20 cellular contexts compared by ENCODE assay signal in genomic region chr12:3571323-3571722, GRCh38.
A peak's percentile ranks its signal among the peaks of the same experiment; 100 is the strongest.
DNase-seq lines count a peak whose midpoint lies in the region; ATAC-seq, FAIRE-seq and TF ChIP-seq lines count a peak whose summit lies in the region.
"Had no signal": no experiment of that assay in that cellular context is flagged by ENCODE, and none has a peak within 500 bp of the region (broad histone marks: within the 10 kb centered on the region; RNA-seq: fewer than 3 reads in every experiment).

No MANE protein-coding gene starts in this region.

- no peak overlapping the region for H3K27ac Mint-ChIP-seq in activated CD4-positive, alpha-beta memory T cell treated with anti-CD3 and anti-CD28 coated beads, Interleukin-2, amount 10 ng/mL, durations not matched to agents 7 days and 5 days
- no peak overlapping the region for H3K27ac Mint-ChIP-seq in CD4-positive, alpha-beta memory T cell
- H3K27ac Mint-ChIP-seq: CD8-positive, alpha-beta T cell; H9 had no signal

- TF ChIP-seq CTCF in RWPE2 (IDR thresholded peaks at IDR 0.05; ENCODE audit: poor library complexity, severe bottlenecking) = no peak
- no peak for TF ChIP-seq CTCF in kidney (IDR thresholded peaks at IDR 0.05; ENCODE audit: borderline replicate concordance, extremely low read depth, insufficient read depth)

- no peaks in the 10 kb centered on the region for H3K36me3 Mint-ChIP-seq in activated CD4-positive, alpha-beta memory T cell treated with anti-CD3 and anti-CD28 coated beads, Interleukin-2, amount 10 ng/mL, durations not matched to agents 7 days and 5 days (ENCODE audit: low read depth)
- H3K36me3 Mint-ChIP-seq in CD4-positive, alpha-beta memory T cell = no peaks in the 10 kb centered on the region
- H3K36me3 Mint-ChIP-seq: CD8-positive, alpha-beta T cell had no signal

- H3K9me3 Mint-ChIP-seq in activated CD4-positive, alpha-beta memory T cell treated with anti-CD3 and anti-CD28 coated beads, Interleukin-2, amount 10 ng/mL, durations not matched to agents 7 days and 5 days = no peaks in the 10 kb centered on the region
- no peaks in the 10 kb centered on the region for H3K9me3 Mint-ChIP-seq in CD4-positive, alpha-beta memory T cell
- H3K9me3 Mint-ChIP-seq: CD8-positive, alpha-beta T cell; H9 had no signal

- ATAC-seq in RWPE2 (ENCODE audit: low read depth) = no peak
- ATAC-seq: A549; CD8-positive, alpha-beta T cell; GM12878 had no signal

- CTCF ChIA-PET in activated CD4-positive, alpha-beta memory T cell treated with anti-CD3 and anti-CD28 coated beads, Interleukin-2, amount 10 ng/mL, durations not matched to agents 7 days and 5 days (lab: Charles Lee) = no interaction called here
- CTCF ChIA-PET in CD4-positive, alpha-beta memory T cell (lab: Charles Lee; ENCODE audit: partially characterized antibody) = no interaction called here

- H3K27ac ChIP-seq in RWPE2 (ENCODE audit: poor library complexity, severe bottlenecking) = no peak overlapping the region
- H3K27ac ChIP-seq in CD4-positive, alpha-beta memory T cell (ENCODE audit: low read depth, low read length) = no peak overlapping the region
- no peak overlapping the region for H3K27ac ChIP-seq in kidney (ENCODE audit: low read depth in 2 of 2, low read length in 2 of 2)
- H3K27ac ChIP-seq: 22Rv1, A549, C4-2B had no signal

- peaks cover 20% of the 10 kb centered on the region for H3K27me3 Mint-ChIP-seq in activated CD4-positive, alpha-beta memory T cell treated with anti-CD3 and anti-CD28 coated beads, Interleukin-2, amount 10 ng/mL, durations not matched to agents 7 days and 5 days
- H3K27me3 Mint-ChIP-seq in CD4-positive, alpha-beta memory T cell = peaks cover 7 to 11% of the 10 kb centered on the region in 2 donors

- H3K27me3 ChIP-seq in RWPE2 (ENCODE audit: insufficient read depth, poor library complexity, severe bottlenecking) = peaks cover 5% of the 10 kb centered on the region
- no peaks in the 10 kb centered on the region for H3K27me3 ChIP-seq in CD4-positive, alpha-beta memory T cell (ENCODE audit: insufficient read depth, low read length)

- H3K36me3 ChIP-seq in RWPE2 (ENCODE audit: low read depth) (no peaks in the 10 kb centered on the region), kidney (ENCODE audit: control insufficient read depth in 1 of 2, insufficient read depth in 2 of 2, low read length in 2 of 2) (no peaks in the 10 kb centered on the region)
- no peaks in the 10 kb centered on the region for H3K36me3 ChIP-seq in CD4-positive, alpha-beta memory T cell (ENCODE audit: insufficient read depth, low read length)

- no peak overlapping the region for H3K4me3 Mint-ChIP-seq in activated CD4-positive, alpha-beta memory T cell treated with anti-CD3 and anti-CD28 coated beads, Interleukin-2, amount 10 ng/mL, durations not matched to agents 7 days and 5 days
- no peak overlapping the region for H3K4me3 Mint-ChIP-seq in CD4-positive, alpha-beta memory T cell
- H3K4me3 Mint-ChIP-seq: CD8-positive, alpha-beta T cell; H9 had no signal

- POLR2A ChIA-PET in activated CD4-positive, alpha-beta memory T cell treated with anti-CD3 and anti-CD28 coated beads, Interleukin-2, amount 10 ng/mL, durations not matched to agents 7 days and 5 days (lab: Charles Lee) = no interaction called here
- POLR2A ChIA-PET in CD4-positive, alpha-beta memory T cell (lab: Charles Lee; ENCODE audit: partially characterized antibody) = no interaction called here

- H3K9me3 ChIP-seq in RWPE2 (ENCODE audit: severe bottlenecking) = no peaks in the 10 kb centered on the region
- H3K9me3 ChIP-seq in CD4-positive, alpha-beta memory T cell (ENCODE audit: control insufficient read depth in 1 of 2, low read length in 2 of 2) = no peaks in the 10 kb centered on the region
- H3K9me3 ChIP-seq in kidney (ENCODE audit: control insufficient read depth in 1 of 2, low read length in 2 of 2) = no peaks in the 10 kb centered on the region
- H3K9me3 ChIP-seq: A549 had no signal

- intact Hi-C loops in posterior vena cava (cut with DNase I) (no loop called here), kidney (cut with DNase I) (no loop called here)
- intact Hi-C loops in CD4-positive, alpha-beta memory T cell (cut with micrococcal nuclease) = no loop called here

- H3K9ac ChIP-seq in kidney (ENCODE audit: low read length in 2 of 2) = no peak overlapping the region

- no peaks in the 10 kb centered on the region for H3K4me1 Mint-ChIP-seq in activated CD4-positive, alpha-beta memory T cell treated with anti-CD3 and anti-CD28 coated beads, Interleukin-2, amount 10 ng/mL, durations not matched to agents 7 days and 5 days
- H3K4me1 Mint-ChIP-seq in CD4-positive, alpha-beta memory T cell = peaks cover 0 to 1% (median 0%) of the 10 kb centered on the region in 4 donors

- FAIRE-seq in kidney (lab: Jason Lieb, UNC) = no peak
- FAIRE-seq: A549, GM12878, H1, HTR-8/SVneo had no signal

- peak; percentile 19 for DNase-seq in activated effector memory CD4-positive, alpha-beta T cell treated with anti-CD3 and anti-CD28 coated beads, Interleukin-2, amount 50 U/mL, for 16 hours
- DNase-seq in activated effector memory CD4-positive, alpha-beta T cell treated with Interleukin-2 at 50 U/mL for 16 hours = no peak
- peak; percentile 12 for DNase-seq in RWPE2 (ENCODE audit: low spot score)
- peak; percentile 16 for DNase-seq in posterior vena cava (ENCODE audit: low spot score)
- no peak for DNase-seq in activated CD4-positive, alpha-beta memory T cell treated with anti-CD3 and anti-CD28 coated beads, Interleukin-2, amount 10 ng/mL, durations not matched to agents 7 days and 5 days
- no peak for DNase-seq in CD4-positive, alpha-beta memory T cell
- no peak for DNase-seq in kidney
- DNase-seq: AML-193; Calu3; CD8-positive, alpha-beta T cell; DND-41; EL; H9; IMR-90 had no signal

- H3K4me1 ChIP-seq in RWPE2 (ENCODE audit: insufficient read depth, poor library complexity, severe bottlenecking) (no peaks in the 10 kb centered on the region), kidney (ENCODE audit: control insufficient read depth in 1 of 2, insufficient read depth in 1 of 2, low read depth in 1 of 2, low read length in 2 of 2) (peaks cover 0 to 5% of the 10 kb centered on the region in 2 donors)
- H3K4me1 ChIP-seq in CD4-positive, alpha-beta memory T cell (ENCODE audit: insufficient read depth, low read length) = no peaks in the 10 kb centered on the region
- H3K4me1 ChIP-seq: A549 had no signal

- H3K4me3 ChIP-seq in RWPE2 (ENCODE audit: severe bottlenecking) (no peak overlapping the region), kidney (ENCODE audit: low read length in 2 of 2) (no peak overlapping the region)
- no peak overlapping the region for H3K4me3 ChIP-seq in CD4-positive, alpha-beta memory T cell (ENCODE audit: low read length in 2 of 2)
- H3K4me3 ChIP-seq: A549, GM12878 had no signal

Comparison
In these comparisons a context has a peak if more than half of its experiments do, and no peak if none do; other contexts are left out.
1. DNase-seq: peak in activated effector memory CD4-positive, alpha-beta T cell treated with anti-CD3 and anti-CD28 coated beads, Interleukin-2, amount 50 U/mL, for 16 hours (single experiment), RWPE2 (single experiment) and posterior vena cava (single experiment); none in activated effector memory CD4-positive, alpha-beta T cell treated with Interleukin-2 at 50 U/mL for 16 hours (single experiment), activated CD4-positive, alpha-beta memory T cell treated with anti-CD3 and anti-CD28 coated beads, Interleukin-2, amount 10 ng/mL, durations not matched to agents 7 days and 5 days (single experiment), CD4-positive, alpha-beta memory T cell (0 of 5) and kidney (single experiment).